Comparison of ENCODE assay signal across 1 cellular context in the genomic region with DNA sequence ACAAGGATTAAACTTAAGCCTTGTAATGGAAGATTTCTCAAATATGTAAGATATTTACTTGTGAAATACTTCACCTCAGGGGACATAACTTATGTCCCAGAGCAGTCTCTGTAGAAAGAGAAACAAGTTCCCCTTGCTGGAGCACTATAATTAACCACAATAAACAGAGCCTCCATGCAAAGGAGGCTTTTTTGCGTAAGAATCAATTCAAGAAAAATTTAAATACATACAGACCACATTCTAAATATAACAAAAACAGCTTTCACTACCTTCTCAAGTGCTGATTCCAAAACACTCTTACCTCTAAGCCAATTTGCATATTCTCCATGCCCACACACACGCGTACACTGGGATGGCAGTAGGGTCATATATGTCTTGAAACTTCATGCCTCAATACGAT.
TF ChIP-seq lines count a peak whose summit lies in the region.

No MANE protein-coding gene starts in this region.

TF ChIP-seq in GM12878, 131 proteins besides CTCF, POLR2A, EP300 and RAD21 (continued from another document):
- TF ChIP-seq HCFC1 (IDR thresholded peaks at IDR 0.05; ENCODE audit: low read length) (no peak), SMAD5 (IDR thresholded peaks at IDR 0.05; ENCODE audit: low read depth) (no peak), MYC (IDR thresholded peaks at IDR 0.05; ENCODE audit: insufficient read depth, insufficient read length, insufficient replicate concordance, low read length, severe bottlenecking) (no peak), RUNX3 (IDR thresholded peaks at IDR 0.05; ENCODE audit: low read length) (peak; percentile 90), KDM1A (IDR thresholded peaks at IDR 0.05; ENCODE audit: borderline replicate concordance) (no peak), IKZF2 (IDR thresholded peaks at IDR 0.05) (0 out of 4 replicates have a peak, but pooled peaks of 1 of the 2 experiments have one; percentile 12), SUPT20H (IDR thresholded peaks at IDR 0.05; ENCODE audit: borderline replicate concordance, control insufficient read depth, low read depth, low read length) (no peak), GATAD2B (conservative IDR thresholded peaks at IDR 0.05; ENCODE audit: low read depth) (no peak), JUND (IDR thresholded peaks at IDR 0.05; ENCODE audit: low read depth, low read length) (no peak), NFIC (IDR thresholded peaks at IDR 0.05; ENCODE audit: low read depth, low read length) (peak; percentile 41; the same call in 1 of the 2 replicates), ZNF24 (IDR thresholded peaks at IDR 0.05) (no peak), CREM (IDR thresholded peaks at IDR 0.05; ENCODE audit: low read depth) (peak; percentile 25; the same call in 1 of the 2 replicates), HDAC6 (IDR thresholded peaks at IDR 0.05; ENCODE audit: unreplicated experiment) (no peak), GABPA (IDR thresholded peaks at IDR 0.05; ENCODE audit: low read depth) (no peak), RELA (IDR thresholded peaks at IDR 0.05; ENCODE audit: borderline replicate concordance, partially characterized antibody) (no peak), ZNF274 (IDR thresholded peaks at IDR 0.05; ENCODE audit: insufficient read depth, insufficient read length) (no peak), BHLHE40 (IDR thresholded peaks at IDR 0.05; ENCODE audit: borderline replicate concordance in 1 of 2, low read depth in 2 of 2, low read length in 1 of 2) (peak in 1 of 2 experiments; percentile 12; a peak in 1 of 4 replicates), CBFB (IDR thresholded peaks at IDR 0.05; ENCODE audit: low read depth) (no peak), EGR1 (IDR thresholded peaks at IDR 0.05; ENCODE audit: borderline replicate concordance in 1 of 2, low read depth in 2 of 2, low read length in 2 of 2) (peak in 1 of 2 experiments; percentile 7; a peak in 1 of 3 replicates), EED (IDR thresholded peaks at IDR 0.05; ENCODE audit: low read depth) (no peak), ZNF217 (IDR thresholded peaks at IDR 0.05) (peak; percentile 77; the same call in 1 of the 2 replicates), NR2C2 (IDR thresholded peaks at IDR 0.05; ENCODE audit: borderline replicate concordance, control insufficient read depth, insufficient read length, low read depth) (no peak), SP1 (IDR thresholded peaks at IDR 0.05; ENCODE audit: low read depth, low read length) (no peak), MEF2B (IDR thresholded peaks at IDR 0.05; ENCODE audit: partially characterized antibody, poor library complexity, severe bottlenecking) (peak; percentile 85), RAD51 (IDR thresholded peaks at IDR 0.05) (no peak), ASH2L (IDR thresholded peaks at IDR 0.05; ENCODE audit: borderline replicate concordance, low read depth) (no peak), CBX5 (IDR thresholded peaks at IDR 0.05; ENCODE audit: low read depth) (no peak), SMARCA5 (IDR thresholded peaks at IDR 0.05) (no peak), POLR2AphosphoS2 (IDR thresholded peaks at IDR 0.05; ENCODE audit: low read depth, low read length) (no peak), RCOR1 (conservative IDR thresholded peaks at IDR 0.05; ENCODE audit: low read depth, low read length) (no peak), ATF7 (IDR thresholded peaks at IDR 0.05; ENCODE audit: low read depth) (no peak)
- TF ChIP-seq, protein P1, sequence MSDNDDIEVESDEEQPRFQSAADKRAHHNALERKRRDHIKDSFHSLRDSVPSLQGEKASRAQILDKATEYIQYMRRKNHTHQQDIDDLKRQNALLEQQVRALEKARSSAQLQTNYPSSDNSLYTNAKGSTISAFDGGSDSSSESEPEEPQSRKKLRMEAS (IDR thresholded peaks at IDR 0.05; ENCODE audit: low read depth, low read length) = no peak
- TF ChIP-seq, protein P2, sequence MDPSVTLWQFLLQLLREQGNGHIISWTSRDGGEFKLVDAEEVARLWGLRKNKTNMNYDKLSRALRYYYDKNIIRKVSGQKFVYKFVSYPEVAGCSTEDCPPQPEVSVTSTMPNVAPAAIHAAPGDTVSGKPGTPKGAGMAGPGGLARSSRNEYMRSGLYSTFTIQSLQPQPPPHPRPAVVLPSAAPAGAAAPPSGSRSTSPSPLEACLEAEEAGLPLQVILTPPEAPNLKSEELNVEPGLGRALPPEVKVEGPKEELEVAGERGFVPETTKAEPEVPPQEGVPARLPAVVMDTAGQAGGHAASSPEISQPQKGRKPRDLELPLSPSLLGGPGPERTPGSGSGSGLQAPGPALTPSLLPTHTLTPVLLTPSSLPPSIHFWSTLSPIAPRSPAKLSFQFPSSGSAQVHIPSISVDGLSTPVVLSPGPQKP (IDR thresholded peaks at IDR 0.05; ENCODE audit: low read depth, low read length) = no peak
- TF ChIP-seq, protein P3, sequence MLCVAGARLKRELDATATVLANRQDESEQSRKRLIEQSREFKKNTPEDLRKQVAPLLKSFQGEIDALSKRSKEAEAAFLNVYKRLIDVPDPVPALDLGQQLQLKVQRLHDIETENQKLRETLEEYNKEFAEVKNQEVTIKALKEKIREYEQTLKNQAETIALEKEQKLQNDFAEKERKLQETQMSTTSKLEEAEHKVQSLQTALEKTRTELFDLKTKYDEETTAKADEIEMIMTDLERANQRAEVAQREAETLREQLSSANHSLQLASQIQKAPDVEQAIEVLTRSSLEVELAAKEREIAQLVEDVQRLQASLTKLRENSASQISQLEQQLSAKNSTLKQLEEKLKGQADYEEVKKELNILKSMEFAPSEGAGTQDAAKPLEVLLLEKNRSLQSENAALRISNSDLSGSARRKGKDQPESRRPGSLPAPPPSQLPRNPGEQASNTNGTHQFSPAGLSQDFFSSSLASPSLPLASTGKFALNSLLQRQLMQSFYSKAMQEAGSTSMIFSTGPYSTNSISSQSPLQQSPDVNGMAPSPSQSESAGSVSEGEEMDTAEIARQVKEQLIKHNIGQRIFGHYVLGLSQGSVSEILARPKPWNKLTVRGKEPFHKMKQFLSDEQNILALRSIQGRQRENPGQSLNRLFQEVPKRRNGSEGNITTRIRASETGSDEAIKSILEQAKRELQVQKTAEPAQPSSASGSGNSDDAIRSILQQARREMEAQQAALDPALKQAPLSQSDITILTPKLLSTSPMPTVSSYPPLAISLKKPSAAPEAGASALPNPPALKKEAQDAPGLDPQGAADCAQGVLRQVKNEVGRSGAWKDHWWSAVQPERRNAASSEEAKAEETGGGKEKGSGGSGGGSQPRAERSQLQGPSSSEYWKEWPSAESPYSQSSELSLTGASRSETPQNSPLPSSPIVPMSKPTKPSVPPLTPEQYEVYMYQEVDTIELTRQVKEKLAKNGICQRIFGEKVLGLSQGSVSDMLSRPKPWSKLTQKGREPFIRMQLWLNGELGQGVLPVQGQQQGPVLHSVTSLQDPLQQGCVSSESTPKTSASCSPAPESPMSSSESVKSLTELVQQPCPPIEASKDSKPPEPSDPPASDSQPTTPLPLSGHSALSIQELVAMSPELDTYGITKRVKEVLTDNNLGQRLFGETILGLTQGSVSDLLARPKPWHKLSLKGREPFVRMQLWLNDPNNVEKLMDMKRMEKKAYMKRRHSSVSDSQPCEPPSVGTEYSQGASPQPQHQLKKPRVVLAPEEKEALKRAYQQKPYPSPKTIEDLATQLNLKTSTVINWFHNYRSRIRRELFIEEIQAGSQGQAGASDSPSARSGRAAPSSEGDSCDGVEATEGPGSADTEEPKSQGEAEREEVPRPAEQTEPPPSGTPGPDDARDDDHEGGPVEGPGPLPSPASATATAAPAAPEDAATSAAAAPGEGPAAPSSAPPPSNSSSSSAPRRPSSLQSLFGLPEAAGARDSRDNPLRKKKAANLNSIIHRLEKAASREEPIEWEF (IDR thresholded peaks at IDR 0.05; ENCODE audit: insufficient replicate concordance, low read depth, low read length) = no peak
- TF ChIP-seq, protein P4, sequence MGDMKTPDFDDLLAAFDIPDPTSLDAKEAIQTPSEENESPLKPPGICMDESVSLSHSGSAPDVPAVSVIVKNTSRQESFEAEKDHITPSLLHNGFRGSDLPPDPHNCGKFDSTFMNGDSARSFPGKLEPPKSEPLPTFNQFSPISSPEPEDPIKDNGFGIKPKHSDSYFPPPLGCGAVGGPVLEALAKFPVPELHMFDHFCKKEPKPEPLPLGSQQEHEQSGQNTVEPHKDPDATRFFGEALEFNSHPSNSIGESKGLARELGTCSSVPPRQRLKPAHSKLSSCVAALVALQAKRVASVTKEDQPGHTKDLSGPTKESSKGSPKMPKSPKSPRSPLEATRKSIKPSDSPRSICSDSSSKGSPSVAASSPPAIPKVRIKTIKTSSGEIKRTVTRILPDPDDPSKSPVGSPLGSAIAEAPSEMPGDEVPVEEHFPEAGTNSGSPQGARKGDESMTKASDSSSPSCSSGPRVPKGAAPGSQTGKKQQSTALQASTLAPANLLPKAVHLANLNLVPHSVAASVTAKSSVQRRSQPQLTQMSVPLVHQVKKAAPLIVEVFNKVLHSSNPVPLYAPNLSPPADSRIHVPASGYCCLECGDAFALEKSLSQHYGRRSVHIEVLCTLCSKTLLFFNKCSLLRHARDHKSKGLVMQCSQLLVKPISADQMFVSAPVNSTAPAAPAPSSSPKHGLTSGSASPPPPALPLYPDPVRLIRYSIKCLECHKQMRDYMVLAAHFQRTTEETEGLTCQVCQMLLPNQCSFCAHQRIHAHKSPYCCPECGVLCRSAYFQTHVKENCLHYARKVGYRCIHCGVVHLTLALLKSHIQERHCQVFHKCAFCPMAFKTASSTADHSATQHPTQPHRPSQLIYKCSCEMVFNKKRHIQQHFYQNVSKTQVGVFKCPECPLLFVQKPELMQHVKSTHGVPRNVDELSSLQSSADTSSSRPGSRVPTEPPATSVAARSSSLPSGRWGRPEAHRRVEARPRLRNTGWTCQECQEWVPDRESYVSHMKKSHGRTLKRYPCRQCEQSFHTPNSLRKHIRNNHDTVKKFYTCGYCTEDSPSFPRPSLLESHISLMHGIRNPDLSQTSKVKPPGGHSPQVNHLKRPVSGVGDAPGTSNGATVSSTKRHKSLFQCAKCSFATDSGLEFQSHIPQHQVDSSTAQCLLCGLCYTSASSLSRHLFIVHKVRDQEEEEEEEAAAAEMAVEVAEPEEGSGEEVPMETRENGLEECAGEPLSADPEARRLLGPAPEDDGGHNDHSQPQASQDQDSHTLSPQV (IDR thresholded peaks at IDR 0.05) = no peak
- TF ChIP-seq, protein P5, sequence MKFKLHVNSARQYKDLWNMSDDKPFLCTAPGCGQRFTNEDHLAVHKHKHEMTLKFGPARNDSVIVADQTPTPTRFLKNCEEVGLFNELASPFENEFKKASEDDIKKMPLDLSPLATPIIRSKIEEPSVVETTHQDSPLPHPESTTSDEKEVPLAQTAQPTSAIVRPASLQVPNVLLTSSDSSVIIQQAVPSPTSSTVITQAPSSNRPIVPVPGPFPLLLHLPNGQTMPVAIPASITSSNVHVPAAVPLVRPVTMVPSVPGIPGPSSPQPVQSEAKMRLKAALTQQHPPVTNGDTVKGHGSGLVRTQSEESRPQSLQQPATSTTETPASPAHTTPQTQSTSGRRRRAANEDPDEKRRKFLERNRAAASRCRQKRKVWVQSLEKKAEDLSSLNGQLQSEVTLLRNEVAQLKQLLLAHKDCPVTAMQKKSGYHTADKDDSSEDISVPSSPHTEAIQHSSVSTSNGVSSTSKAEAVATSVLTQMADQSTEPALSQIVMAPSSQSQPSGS (IDR thresholded peaks at IDR 0.05; ENCODE audit: low read length) = 0 out of 2 replicates have a peak, but pooled peaks have one; percentile 35
- TF ChIP-seq, protein P6, sequence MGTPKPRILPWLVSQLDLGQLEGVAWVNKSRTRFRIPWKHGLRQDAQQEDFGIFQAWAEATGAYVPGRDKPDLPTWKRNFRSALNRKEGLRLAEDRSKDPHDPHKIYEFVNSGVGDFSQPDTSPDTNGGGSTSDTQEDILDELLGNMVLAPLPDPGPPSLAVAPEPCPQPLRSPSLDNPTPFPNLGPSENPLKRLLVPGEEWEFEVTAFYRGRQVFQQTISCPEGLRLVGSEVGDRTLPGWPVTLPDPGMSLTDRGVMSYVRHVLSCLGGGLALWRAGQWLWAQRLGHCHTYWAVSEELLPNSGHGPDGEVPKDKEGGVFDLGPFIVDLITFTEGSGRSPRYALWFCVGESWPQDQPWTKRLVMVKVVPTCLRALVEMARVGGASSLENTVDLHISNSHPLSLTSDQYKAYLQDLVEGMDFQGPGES (IDR thresholded peaks at IDR 0.05) = no peak
- TF ChIP-seq, protein P7, sequence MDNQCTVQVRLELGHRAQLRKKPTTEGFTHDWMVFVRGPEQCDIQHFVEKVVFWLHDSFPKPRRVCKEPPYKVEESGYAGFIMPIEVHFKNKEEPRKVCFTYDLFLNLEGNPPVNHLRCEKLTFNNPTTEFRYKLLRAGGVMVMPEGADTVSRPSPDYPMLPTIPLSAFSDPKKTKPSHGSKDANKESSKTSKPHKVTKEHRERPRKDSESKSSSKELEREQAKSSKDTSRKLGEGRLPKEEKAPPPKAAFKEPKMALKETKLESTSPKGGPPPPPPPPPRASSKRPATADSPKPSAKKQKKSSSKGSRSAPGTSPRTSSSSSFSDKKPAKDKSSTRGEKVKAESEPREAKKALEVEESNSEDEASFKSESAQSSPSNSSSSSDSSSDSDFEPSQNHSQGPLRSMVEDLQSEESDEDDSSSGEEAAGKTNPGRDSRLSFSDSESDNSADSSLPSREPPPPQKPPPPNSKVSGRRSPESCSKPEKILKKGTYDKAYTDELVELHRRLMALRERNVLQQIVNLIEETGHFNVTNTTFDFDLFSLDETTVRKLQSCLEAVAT (IDR thresholded peaks at IDR 0.05) = no peak
